23 cellular contexts compared by ENCODE assay signal in genomic region chr1:152741656-152742055, GRCh38. TPM values are rescaled to one million over a fixed set of nuclear protein-coding genes. Genes with fewer than 3 reads are reported as not detected.
A peak's percentile ranks its signal among the peaks of the same experiment; 100 is the strongest.
DNase-seq lines count a peak whose midpoint lies in the region; ATAC-seq and TF ChIP-seq lines count a peak whose summit lies in the region.
"Had no signal": no experiment of that assay in that cellular context is flagged by ENCODE, and none has a peak within 500 bp of the region (broad histone marks: within the 10 kb centered on the region; RNA-seq: fewer than 3 reads in every experiment).

No MANE protein-coding gene starts in this region.

- TF ChIP-seq CTCF in RWPE2 (IDR thresholded peaks at IDR 0.05; ENCODE audit: poor library complexity, severe bottlenecking) (no peak), fibroblast of mammary gland (conservative IDR thresholded peaks at IDR 0.05; ENCODE audit: control insufficient read depth, insufficient read depth, low read depth, low read length) (no peak)

- peaks cover 53% of the 10 kb centered on the region for H3K4me1 ChIP-seq in RWPE2 (ENCODE audit: insufficient read depth, poor library complexity, severe bottlenecking)
- H3K4me1 ChIP-seq: A549, BE2C had no signal

- no peaks in the 10 kb centered on the region for H3K9me3 ChIP-seq in RWPE2 (ENCODE audit: severe bottlenecking)
- H3K9me3 ChIP-seq: A549; BE2C; BLaER1 treated with 17β-estradiol and CSF1 and Interleukin-3, amounts not matched to agents 10 nM and 100 nM had no signal

- ATAC-seq in RWPE2 (ENCODE audit: low read depth) (no peak), Right ventricle myocardium superior (ENCODE audit: poor library complexity) (no peak)
- ATAC-seq: A549, HCT116 had no signal

- H3K4me3 ChIP-seq in RWPE2 (ENCODE audit: severe bottlenecking) (no peak overlapping the region), fibroblast of mammary gland (ENCODE audit: control insufficient read depth, low read depth, low read length) (no peak overlapping the region)
- H3K4me3 ChIP-seq: A549; BLaER1 treated with 17β-estradiol and CSF1 and Interleukin-3, amounts not matched to agents 10 nM and 100 nM had no signal

- no peaks in the 10 kb centered on the region for H3K27me3 ChIP-seq in RWPE2 (ENCODE audit: insufficient read depth, poor library complexity, severe bottlenecking)
- H3K27me3 ChIP-seq: BE2C had no signal

- H3K36me3 ChIP-seq in RWPE2 (ENCODE audit: low read depth) = no peaks in the 10 kb centered on the region
- H3K36me3 ChIP-seq: BE2C; BLaER1 treated with 17β-estradiol and CSF1 and Interleukin-3, amounts not matched to agents 10 nM and 100 nM had no signal

- DNase-seq in ELR (ENCODE audit: low read depth) = peak; percentile 43
- peak; percentile 45 for DNase-seq in HCEC 1CT
- no peak for DNase-seq in RWPE2 (ENCODE audit: low spot score)
- DNase-seq in fibroblast of mammary gland (ENCODE audit: low read depth) = peak; percentile 33
- DNase-seq in stimulated activated CD4-positive, alpha-beta T cell treated with anti-CD3 and anti-CD28 coated beads, Interleukin-4, amount 100 ng/mL, for 4 hours = no peak
- DNase-seq in NCI-H1436 treated with DMSO at 0.1 percent for 48 hours (lab: John Stamatoyannopoulos, UW) = no peak
- DNase-seq in Right ventricle myocardium superior = no peak
- DNase-seq: 8988T; ACHN; AML-193; BE2C; CD4-positive, alpha-beta T cell; CD8-positive, alpha-beta memory T cell; DMS 273 treated with DMSO at 0.1 percent for 48 hours; DMS79; EL; GF-D8; H7 had no signal

- intact Hi-C loops in Right ventricle myocardium superior (cut with DNase I) = no loop called here

- H3K27ac ChIP-seq in RWPE2 (ENCODE audit: poor library complexity, severe bottlenecking) = peak overlapping the region; percentile 67
- H3K27ac ChIP-seq: A549; BLaER1 treated with 17β-estradiol and CSF1 and Interleukin-3, amounts not matched to agents 10 nM and 100 nM had no signal

RNA-seq across cellular contexts. Expression of gene KPRP, which starts 16.2 kb away (rescaled TPM):
- total RNA-seq in Right ventricle myocardium superior = not detected
- total RNA-seq: CD4-positive, alpha-beta T cell; CD8-positive, alpha-beta memory T cell; G401; H1; H7 had no signal

RNA-seq across cellular contexts. Expression of gene LCE1F, which starts 33.3 kb away (rescaled TPM):
- total RNA-seq in Right ventricle myocardium superior = not detected
- total RNA-seq: CD4-positive, alpha-beta T cell; CD8-positive, alpha-beta memory T cell; G401; H1; H7 had no signal

RNA-seq across cellular contexts. Expression of gene LCE4A, which starts 33.7 kb away (rescaled TPM):
- total RNA-seq in Right ventricle myocardium superior = not detected
- total RNA-seq: CD4-positive, alpha-beta T cell; CD8-positive, alpha-beta memory T cell; G401; H1; H7 had no signal

RNA-seq across cellular contexts. Expression of gene LCE2A, which starts 43.5 kb away (rescaled TPM):
- total RNA-seq in Right ventricle myocardium superior = not detected
- total RNA-seq: CD4-positive, alpha-beta T cell; CD8-positive, alpha-beta memory T cell; G401; H1; H7 had no signal

RNA-seq across cellular contexts. Expression of gene LCE1E, which starts 44.4 kb away (rescaled TPM):
- not detected for total RNA-seq in Right ventricle myocardium superior
- total RNA-seq: CD4-positive, alpha-beta T cell; CD8-positive, alpha-beta memory T cell; G401; H1; H7 had no signal

Comparison
In these comparisons a context has a peak if more than half of its experiments do, and no peak if none do; other contexts are left out.
1. DNase-seq: peak in ELR (single experiment), HCEC 1CT (single experiment) and fibroblast of mammary gland (single experiment); none in RWPE2 (single experiment), stimulated activated CD4-positive, alpha-beta T cell treated with anti-CD3 and anti-CD28 coated beads, Interleukin-4, amount 100 ng/mL, for 4 hours (0 of 2), NCI-H1436 treated with DMSO at 0.1 percent for 48 hours (single experiment) and Right ventricle myocardium superior (single experiment).